Comparison of ENCODE assay signal across 11 cellular contexts in genomic region chr1:8905582-8906191, GRCh38. TPM values are rescaled to one million over a fixed set of nuclear protein-coding genes. Genes with fewer than 3 reads are reported as not detected.
A peak's percentile ranks its signal among the peaks of the same experiment; 100 is the strongest.
DNase-seq lines count a peak whose midpoint lies in the region; ATAC-seq, FAIRE-seq and TF ChIP-seq lines count a peak whose summit lies in the region.
"Had no signal": no experiment of that assay in that cellular context is flagged by ENCODE, and none has a peak within 500 bp of the region (broad histone marks: within the 10 kb centered on the region; RNA-seq: fewer than 3 reads in every experiment).

No MANE protein-coding gene starts in this region.

- DNase-seq in AG10803 (ENCODE audit: low read depth): peak; percentile 52
- peak; percentile 76 for DNase-seq in MG63
- peak; percentile 69 for DNase-seq in bronchial epithelial cell (ENCODE audit: low read depth)
- DNase-seq in SKM-1 (lab: John Stamatoyannopoulos, UW; ENCODE audit: unreplicated experiment): no peak
- no peak for DNase-seq in DMS79 (lab: John Stamatoyannopoulos, UW)
- DNase-seq in G401 (ENCODE audit: low spot score): no peak
- DNase-seq: activated gamma-delta T cell treated with Interleukin-2 at 50 U/mL for 16 hours, NCI-H1436 had no signal

- H3K27ac ChIP-seq in muscle layer of duodenum (ENCODE audit: low read length): peak overlapping the region; percentile 21

- no peak overlapping the region for H3K4me3 ChIP-seq in AG10803 (ENCODE audit: low read length)
- no peak overlapping the region for H3K4me3 ChIP-seq in MG63
- H3K4me3 ChIP-seq in bronchial epithelial cell (ENCODE audit: low read depth, low read length): no peak overlapping the region
- H3K4me3 ChIP-seq in muscle layer of duodenum (ENCODE audit: low read depth in 1 of 2, low read length in 2 of 2): no peak overlapping the region

- H3K4me1 ChIP-seq in muscle layer of duodenum (ENCODE audit: control insufficient read depth in 1 of 2, insufficient read depth in 2 of 2, low read length in 2 of 2): peaks cover 0 to 6% of the 10 kb centered on the region in 2 donors

- FAIRE-seq in bronchial epithelial cell (lab: Jason Lieb, UNC): no peak

- no peaks in the 10 kb centered on the region for H3K27me3 ChIP-seq in MG63
- H3K27me3 ChIP-seq in bronchial epithelial cell (ENCODE audit: control insufficient read depth, insufficient read depth, low read length): no peaks in the 10 kb centered on the region
- H3K27me3 ChIP-seq in muscle layer of duodenum (ENCODE audit: low read depth, low read length): no peaks in the 10 kb centered on the region

- no peaks in the 10 kb centered on the region for H3K36me3 ChIP-seq in MG63
- H3K36me3 ChIP-seq in bronchial epithelial cell (ENCODE audit: control insufficient read depth, insufficient read depth, low read length): no peaks in the 10 kb centered on the region
- no peaks in the 10 kb centered on the region for H3K36me3 ChIP-seq in muscle layer of duodenum (ENCODE audit: control insufficient read depth in 1 of 2, insufficient read depth in 2 of 2, low read length in 2 of 2)

- no peak for TF ChIP-seq CTCF in AG10803 (conservative IDR thresholded peaks at IDR 0.05; ENCODE audit: low read length)
- TF ChIP-seq CTCF in bronchial epithelial cell (IDR thresholded peaks at IDR 0.05; ENCODE audit: insufficient read depth, low read length, severe bottlenecking): no peak

- H3K9me3 ChIP-seq in MG63 (no peaks in the 10 kb centered on the region), muscle layer of duodenum (ENCODE audit: control insufficient read depth in 1 of 2, low read length in 2 of 2) (no peaks in the 10 kb centered on the region)

- no peak for ATAC-seq in HG02571 (IDR thresholded peaks at IDR 0.05; ENCODE audit: unreplicated experiment)

- in situ Hi-C loops in G401 (cut with HindIII; ENCODE audit: low sequenced_read_pairs): no loop called here

RNA-seq across cellular contexts. Expression of gene ENO1, which starts 27.2 kb away (rescaled TPM):
- 2,801 and 3,884 TPM in 2 replicates for total RNA-seq in MG63 (2014; rRNA removed; shearing (Covaris generic); ENCODE audit: low replicate concordance)
- total RNA-seq in bronchial epithelial cell: 981 and 1,539 TPM in 2 replicates
- 1,614 and 1,928 TPM in 2 replicates for total RNA-seq in G401 (2014; rRNA removed; shearing (Covaris generic))

RNA-seq across cellular contexts. Expression of gene CA6, which starts 40.0 kb away (rescaled TPM):
- total RNA-seq in MG63 (2014; rRNA removed; shearing (Covaris generic); ENCODE audit: low replicate concordance): not detected in 2 replicates
- not detected in 2 replicates for total RNA-seq in bronchial epithelial cell
- not detected in 2 replicates for total RNA-seq in G401 (2014; rRNA removed; shearing (Covaris generic))
- total RNA-seq: fibroblast of lung had no signal

Comparison
In these comparisons a context has a peak if more than half of its experiments do, and no peak if none do; other contexts are left out.
1. DNase-seq: peak in AG10803 (single experiment), MG63 (single experiment) and bronchial epithelial cell (single experiment); none in SKM-1 (single experiment), DMS79 (single experiment) and G401 (single experiment).